ENCODE assay signal across 21 cellular contexts in the genomic region with DNA sequence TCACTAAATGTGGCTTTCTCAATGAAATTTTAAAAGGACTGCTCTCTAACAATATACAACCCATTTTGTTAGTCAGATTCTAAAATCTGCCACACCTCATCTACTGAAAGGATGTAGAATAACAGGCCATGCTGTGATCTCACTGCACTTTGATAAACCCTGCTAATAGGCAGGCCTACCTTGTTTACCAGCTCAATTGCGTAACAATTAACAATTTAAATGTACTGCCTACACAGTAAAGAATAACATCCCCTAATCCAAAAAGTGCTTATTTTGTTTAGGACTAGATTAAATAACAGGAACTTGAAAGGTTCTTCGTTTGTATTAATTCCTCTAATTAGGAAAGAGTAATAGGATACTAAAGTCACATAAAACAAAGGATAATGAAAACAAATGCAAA.
"Had no signal": no experiment of that assay in that cellular context is flagged by ENCODE, and none has a peak within 500 bp of the region (broad histone marks: within the 10 kb centered on the region; RNA-seq: fewer than 3 reads in every experiment).

No MANE protein-coding gene starts in this region.

- H3K9me3 Mint-ChIP-seq: dendritic cell treated with granulocyte-macrophage colony-stimulating factor and Interleukin-4, amounts not matched to agents 40 ng/mL and 50 ng/mL, for 4 days; effector memory CD8-positive, alpha-beta T cell; nephron had no signal

- H3K27me3 ChIP-seq: esophagus squamous epithelium, pancreas, suprapubic skin, thyroid gland, upper lobe of left lung, uterus had no signal

- H3K27ac Mint-ChIP-seq: dendritic cell treated with granulocyte-macrophage colony-stimulating factor and Interleukin-4, amounts not matched to agents 40 ng/mL and 50 ng/mL, for 4 days; nephron; progenitor cell of endocrine pancreas had no signal

- H3K27ac ChIP-seq: esophagus squamous epithelium, pancreas, suprapubic skin, thyroid gland, upper lobe of left lung, uterus had no signal

- H3K36me3 ChIP-seq: uterus had no signal

- ATAC-seq: effector memory CD8-positive, alpha-beta T cell; left colon; left ventricle myocardium superior; pancreas; right cardiac atrium; stimulated activated naive CD8-positive, alpha-beta T cell treated with anti-CD3 and anti-CD28 coated beads, Interleukin-15, Interleukin-2, amounts not matched to agents 100 U/mL and 50 U/mL, for 24 hours had no signal

- H3K4me3 ChIP-seq: esophagus squamous epithelium, lung, pancreas, smooth muscle cell, suprapubic skin, thyroid gland, upper lobe of left lung, uterus had no signal

- H3K4me3 Mint-ChIP-seq: dendritic cell treated with granulocyte-macrophage colony-stimulating factor and Interleukin-4, amounts not matched to agents 40 ng/mL and 50 ng/mL, for 4 days; effector memory CD8-positive, alpha-beta T cell; nephron had no signal

- H3K9me3 ChIP-seq: esophagus squamous epithelium, pancreas, suprapubic skin, thyroid gland, upper lobe of left lung, uterus had no signal

- H3K27me3 Mint-ChIP-seq: dendritic cell treated with granulocyte-macrophage colony-stimulating factor and Interleukin-4, amounts not matched to agents 40 ng/mL and 50 ng/mL, for 4 days; effector memory CD8-positive, alpha-beta T cell; progenitor cell of endocrine pancreas had no signal

- DNase-seq: effector memory CD8-positive, alpha-beta T cell; esophagus squamous epithelium; foreskin fibroblast; left colon; left ventricle myocardium superior; mesenchymal stem cell; midbrain; occipital lobe; pancreas; right cardiac atrium; stimulated activated CD4-positive, alpha-beta T cell treated with anti-CD3 and anti-CD28 coated beads, Interleukin-2, amount 100 ng/mL, for 48 hours; stimulated activated naive CD8-positive, alpha-beta T cell treated with anti-CD3 and anti-CD28 coated beads, Interleukin-15, Interleukin-2, amounts not matched to agents 100 U/mL and 50 U/mL, for 24 hours; thyroid gland; upper lobe of left lung; uterus had no signal

- H3K4me2 ChIP-seq: smooth muscle cell had no signal
